In genomic region chr1:119959836-119960235, GRCh38 we compare ENCODE assay signal across 22 cellular contexts.
"Had no signal": no experiment of that assay in that cellular context is flagged by ENCODE, and none has a peak within 500 bp of the region (broad histone marks: within the 10 kb centered on the region; RNA-seq: fewer than 3 reads in every experiment).

No MANE protein-coding gene starts in this region.

- H3K4me3 Mint-ChIP-seq: activated CD8-positive, alpha-beta T cell treated with anti-CD3 and anti-CD28 coated beads, Interleukin-2, amount 10 ng/mL, durations not matched to agents 7 days and 5 days; activated naive CD4-positive, alpha-beta T cell treated with anti-CD3 and anti-CD28 coated beads, Interleukin-2, amount 50 U/mL, for 24 hours; central memory CD8-positive, alpha-beta T cell; endodermal cell; memory B cell; neural crest cell had no signal

- H3K4me1 ChIP-seq: prostate gland had no signal

- H3K27ac Mint-ChIP-seq: activated CD8-positive, alpha-beta T cell treated with anti-CD3 and anti-CD28 coated beads, Interleukin-2, amount 10 ng/mL, durations not matched to agents 7 days and 5 days; activated naive CD4-positive, alpha-beta T cell treated with anti-CD3 and anti-CD28 coated beads, Interleukin-2, amount 50 U/mL, for 24 hours; endodermal cell; memory B cell had no signal

- H3K27ac ChIP-seq: breast epithelium, heart left ventricle, ovary, prostate gland, vagina had no signal

- H3K36me3 ChIP-seq: ovary, prostate gland had no signal

- H3K4me1 Mint-ChIP-seq: activated naive CD4-positive, alpha-beta T cell treated with anti-CD3 and anti-CD28 coated beads, Interleukin-2, amount 50 U/mL, for 24 hours; central memory CD8-positive, alpha-beta T cell; endodermal cell had no signal

- H3K9me3 ChIP-seq: breast epithelium, heart left ventricle, ovary, prostate gland, vagina had no signal

- H3K27me3 ChIP-seq: breast epithelium, heart left ventricle, ovary, vagina had no signal

- ATAC-seq: activated CD8-positive, alpha-beta T cell treated with anti-CD3 and anti-CD28 coated beads, Interleukin-2, amount 10 ng/mL, durations not matched to agents 7 days and 5 days; heart left ventricle; left colon; stimulated activated naive CD8-positive, alpha-beta T cell treated with anti-CD3 and anti-CD28 coated beads, Interleukin-15, Interleukin-2, amounts not matched to agents 100 U/mL and 50 U/mL, for 24 hours had no signal

- DNase-seq: activated CD4-positive, alpha-beta T cell treated with anti-CD3 and anti-CD28 coated beads for 1 hour; activated CD4-positive, alpha-beta T cell treated with anti-CD3 and anti-CD28 coated beads, Interleukin-2, amount 50 U/mL, for 1 hour; activated CD8-positive, alpha-beta T cell treated with anti-CD3 and anti-CD28 coated beads, Interleukin-2, amount 10 ng/mL, durations not matched to agents 7 days and 5 days; activated gamma-delta T cell treated with Interleukin-2 at 50 U/mL for 16 hours; activated T-cell treated with anti-CD3 and anti-CD28 coated beads, Interleukin-2, amount 50 U/mL, for 1 hour; aorta; cortex of kidney; endodermal cell; heart left ventricle; left colon; ovary; stimulated activated CD4-positive, alpha-beta T cell treated with anti-CD3 and anti-CD28 coated beads, Interleukin-4, amount 100 ng/mL, for 24 hours; stimulated activated naive CD8-positive, alpha-beta T cell treated with anti-CD3 and anti-CD28 coated beads, Interleukin-15, Interleukin-2, amounts not matched to agents 100 U/mL and 50 U/mL, for 24 hours; T-helper 1 cell; trophoblast cell had no signal

- H3K9me3 Mint-ChIP-seq: activated naive CD4-positive, alpha-beta T cell treated with anti-CD3 and anti-CD28 coated beads, Interleukin-2, amount 50 U/mL, for 24 hours; central memory CD8-positive, alpha-beta T cell; endodermal cell; memory B cell; neural crest cell had no signal

- H3K4me3 ChIP-seq: breast epithelium, heart left ventricle, ovary, prostate gland, vagina had no signal

- H3K27me3 Mint-ChIP-seq: activated naive CD4-positive, alpha-beta T cell treated with anti-CD3 and anti-CD28 coated beads, Interleukin-2, amount 50 U/mL, for 24 hours; central memory CD8-positive, alpha-beta T cell; memory B cell had no signal
